Comparison of ENCODE assay signal across 8 cellular contexts in the genomic region with DNA sequence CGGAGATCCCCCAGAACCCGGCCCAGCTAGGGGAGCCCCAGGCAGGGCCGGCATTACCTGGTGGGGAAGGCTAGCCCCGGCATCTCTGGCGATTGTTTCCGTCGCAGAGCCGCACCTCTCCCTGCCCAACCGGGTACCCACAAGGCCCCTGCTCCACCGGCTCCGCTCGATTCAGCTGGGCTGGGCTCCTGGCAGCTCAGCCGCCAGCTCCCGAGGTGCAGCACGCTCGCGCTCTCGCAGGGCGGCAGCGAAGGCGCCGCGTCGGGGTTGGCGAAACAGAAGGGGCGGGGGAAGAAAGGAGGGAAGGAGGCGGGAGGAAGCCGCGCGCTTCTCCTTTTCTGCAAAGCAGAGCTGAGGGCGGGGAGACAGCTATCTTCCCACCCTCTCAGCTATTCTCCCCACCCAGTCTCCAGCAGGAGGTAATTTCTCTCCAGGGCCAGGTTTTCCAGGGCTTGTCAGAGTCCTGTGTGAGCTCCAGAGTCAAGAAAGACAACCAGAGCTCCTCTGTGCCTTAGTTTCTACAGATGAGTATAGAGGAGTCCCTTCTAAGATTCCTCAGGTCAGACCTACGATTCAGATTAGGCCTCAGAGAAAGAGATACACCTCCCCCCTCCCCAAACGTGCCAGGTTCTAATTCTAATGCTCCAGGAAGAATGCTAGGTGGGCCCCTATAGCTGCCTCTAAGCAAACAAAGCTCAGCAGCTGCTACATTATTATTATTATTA.
DNase-seq lines count a peak whose midpoint lies in the region; FAIRE-seq and TF ChIP-seq lines count a peak whose summit lies in the region.

No MANE protein-coding gene starts in this region.

- DNase-seq in GM10248 (ENCODE audit: extremely low spot score): peak; percentile 83
- peak; percentile 55 for DNase-seq in HEK293T (ENCODE audit: extremely low spot score)
- DNase-seq in NAMALWA (ENCODE audit: low spot score): peak; percentile 89
- peak; percentile 32 to 62 (median 50) for DNase-seq in activated CD4-positive, CD25-positive, alpha-beta regulatory T cell (lab: John Stamatoyannopoulos, UW)
- DNase-seq in central memory CD4-positive, alpha-beta T cell: peak; percentile 67
- peak; percentile 32 for DNase-seq in keratinocyte (ENCODE audit: low read depth, low spot score)
- peak; percentile 66 to 75 (median 71) for DNase-seq in stimulated activated CD4-positive, alpha-beta T cell treated with anti-CD3 and anti-CD28 coated beads, Interleukin-12 subunit alpha, Interleukin-12 subunit beta, amount 100 ng/mL, for 48 hours (ENCODE audit: low read depth in 2 of 3, low spot score in 1 of 3)
- DNase-seq in NCI-H1048 (lab: John Stamatoyannopoulos, UW): no peak

- H2AFZ ChIP-seq in keratinocyte (ENCODE audit: control insufficient read depth, low read length): peak overlapping the region; percentile 80

- FAIRE-seq in keratinocyte (lab: Jason Lieb, UNC): peak; percentile 53

- peak overlapping the region; percentile 67 for H3K27ac ChIP-seq in keratinocyte (ENCODE audit: control insufficient read depth, insufficient read depth, low read length)

- dilution Hi-C loops in keratinocyte (cut with MboI; ENCODE audit: extremely low pct_ligation_motif_present, low sequenced_read_pairs): no loop called here

- peaks cover 38% of the 10 kb centered on the region for H3K79me2 ChIP-seq in keratinocyte (ENCODE audit: control insufficient read depth, insufficient read depth, low read length)

- peak overlapping the region; percentile 82 for H3K9ac ChIP-seq in keratinocyte (ENCODE audit: control insufficient read depth, extremely low read depth, insufficient read depth, low read length)

- H3K27me3 ChIP-seq in keratinocyte (ENCODE audit: control insufficient read depth, extremely low read depth, insufficient read depth, low read length): no peaks in the 10 kb centered on the region

- H3K4me2 ChIP-seq in keratinocyte (ENCODE audit: control insufficient read depth, extremely low read depth, insufficient read depth, low read depth, low read length): peak overlapping the region; percentile 94

- CTCF ChIA-PET in GM10248 (lab: Yijun Ruan, JAX) (interaction anchor here (0.7 to 4.0 kb wide), 16 partner anchors 8 to 136 kb away, joined by 3 to 18 read pairs (median 5); a partner anchor contains a TSS), HEK293T (lab: Yijun Ruan, JAX) (no interaction called here)

- H3K36me3 ChIP-seq in keratinocyte (ENCODE audit: control insufficient read depth in 2 of 2, extremely low read depth in 1 of 2, insufficient read depth in 2 of 2, low read length in 2 of 2): no peaks in the 10 kb centered on the region

- peaks cover 29% of the 10 kb centered on the region for H3K4me1 ChIP-seq in keratinocyte (ENCODE audit: control insufficient read depth, extremely low read depth, insufficient read depth, low read length)

- peak overlapping the region; percentile 55 to 94 (median 88) for H3K4me3 ChIP-seq in keratinocyte (ENCODE audit: control insufficient read depth in 2 of 3, extremely low read depth in 1 of 3, insufficient read depth in 2 of 3, low read depth in 1 of 3, low read length in 3 of 3)

- H3K9me1 ChIP-seq in keratinocyte (ENCODE audit: control insufficient read depth, extremely low read depth, insufficient read depth, low read length): no peaks in the 10 kb centered on the region

- H4K20me1 ChIP-seq in keratinocyte (ENCODE audit: control insufficient read depth, extremely low read depth, insufficient read depth, low read length): no peaks in the 10 kb centered on the region

- H3K9me3 ChIP-seq in keratinocyte (ENCODE audit: control insufficient read depth, low read depth, low read length): no peaks in the 10 kb centered on the region

- TF ChIP-seq CTCF in GM10248 (IDR thresholded peaks at IDR 0.05; ENCODE audit: control extremely low read depth, extremely low read depth, low read depth, missing control alignments): peak; percentile 32
- TF ChIP-seq CTCF in keratinocyte (optimal IDR thresholded peaks at IDR 0.05 in 1 of 3, IDR thresholded peaks at IDR 0.05 in 1 of 3, conservative IDR thresholded peaks at IDR 0.05 in 1 of 3; ENCODE audit: extremely low read depth in 1 of 3, insufficient read depth in 2 of 3, low read length in 3 of 3): peak in 2 of 3 experiments; percentile 21 to 34

- POLR2A ChIA-PET in GM10248 (lab: Yijun Ruan, JAX) (interaction anchor here (0.6 to 1.5 kb wide), 3 partner anchors 15 to 23 kb away, joined by 3 to 5 read pairs (median 3); no protein-coding TSS in a partner anchor), HEK293T (lab: Yijun Ruan, JAX) (interaction anchor here (1.2 kb wide), 1 partner anchor 16 kb away, joined by 3 read pairs; no protein-coding TSS in a partner anchor)

TF ChIP-seq in HEK293T, 16 proteins besides CTCF, POLR2A, EP300 and RAD21:
- peak; percentile 60 for TF ChIP-seq L3MBTL2 (conservative IDR thresholded peaks at IDR 0.05)
- TF ChIP-seq CTBP1 (IDR thresholded peaks at IDR 0.05; ENCODE audit: borderline replicate concordance): no peak
TF ChIP-seq in HEK293T: peak in this region for 1.
